In the genomic region with DNA sequence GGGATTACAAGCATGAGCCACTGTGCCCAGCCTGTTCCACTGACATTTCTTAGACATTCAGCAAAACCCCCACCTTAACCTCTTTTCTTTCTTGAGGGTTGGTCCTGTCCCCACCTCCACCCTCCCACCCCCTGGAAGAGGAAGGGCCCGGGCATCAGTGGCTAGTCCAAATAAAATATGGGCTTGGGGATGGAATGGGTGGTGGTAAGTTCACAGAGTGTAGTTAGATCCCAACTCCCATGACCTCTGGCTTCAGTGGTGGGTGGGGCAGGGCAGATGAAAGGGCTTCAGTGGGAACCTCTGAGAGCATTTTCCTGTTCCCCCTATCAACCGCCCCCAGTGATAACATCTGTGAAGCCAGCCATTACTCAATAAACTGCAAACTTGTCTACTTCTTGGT, we compare ENCODE assay signal across 8 cellular contexts. TPM values are rescaled to one million over a fixed set of nuclear protein-coding genes. Genes with fewer than 3 reads are reported as not detected.
DNase-seq lines count a peak whose midpoint lies in the region; ATAC-seq and TF ChIP-seq lines count a peak whose summit lies in the region.
"Had no signal": no experiment of that assay in that cellular context is flagged by ENCODE, and none has a peak within 500 bp of the region (broad histone marks: within the 10 kb centered on the region; RNA-seq: fewer than 3 reads in every experiment).

No MANE protein-coding gene starts in this region.

- no peak overlapping the region for H3K4me3 ChIP-seq in BLaER1
- H3K4me3 ChIP-seq in CD8-positive, alpha-beta memory T cell (ENCODE audit: low read length), result no peak overlapping the region
- H3K4me3 ChIP-seq: Peyer's patch had no signal

- peak overlapping the region in 1 of 7 donors; percentile 17 for H3K4me3 Mint-ChIP-seq in CD8-positive, alpha-beta memory T cell
- H3K4me3 Mint-ChIP-seq in central memory CD8-positive, alpha-beta T cell, result no peak overlapping the region
- no peak overlapping the region for H3K4me3 Mint-ChIP-seq in osteocyte (ENCODE audit: unreplicated experiment)

- peak overlapping the region in 6 of 8 donors; percentile 12 to 87 (median 64) for H3K27ac Mint-ChIP-seq in CD8-positive, alpha-beta memory T cell
- peak overlapping the region; percentile 41 for H3K27ac Mint-ChIP-seq in central memory CD8-positive, alpha-beta T cell (ENCODE audit: low read depth)
- H3K27ac Mint-ChIP-seq in osteocyte (ENCODE audit: unreplicated experiment), result peak overlapping the region; percentile 78

- peak overlapping the region; percentile 93; the same call in 1 of the 2 replicates for H3K4me2 ChIP-seq in BLaER1

- peaks cover 33% of the 10 kb centered on the region for H3K4me1 ChIP-seq in BLaER1
- peaks cover 17% of the 10 kb centered on the region for H3K4me1 ChIP-seq in CD8-positive, alpha-beta memory T cell (ENCODE audit: insufficient read depth, low read length)

- no peaks in the 10 kb centered on the region for H4K20me1 ChIP-seq in BLaER1

- H3K36me3 ChIP-seq in BLaER1, result peaks cover 44% of the 10 kb centered on the region
- peaks cover 17% of the 10 kb centered on the region for H3K36me3 ChIP-seq in CD8-positive, alpha-beta memory T cell (ENCODE audit: insufficient read depth, low read length)

- TF ChIP-seq CTCF in osteocyte (IDR thresholded peaks at IDR 0.05), result no peak

- no peak overlapping the region for H3K27ac ChIP-seq in BLaER1
- H3K27ac ChIP-seq in CD8-positive, alpha-beta memory T cell (ENCODE audit: low read depth, low read length), result no peak overlapping the region

- peaks cover 20 to 27% (median 21%) of the 10 kb centered on the region in 3 donors for H3K4me1 Mint-ChIP-seq in CD8-positive, alpha-beta memory T cell
- peaks cover 23% of the 10 kb centered on the region for H3K4me1 Mint-ChIP-seq in central memory CD8-positive, alpha-beta T cell
- H3K4me1 Mint-ChIP-seq in osteocyte (ENCODE audit: unreplicated experiment), result peaks cover 29% of the 10 kb centered on the region

- peaks cover 0 to 2% of the 10 kb centered on the region in 2 donors for H3K27me3 Mint-ChIP-seq in CD8-positive, alpha-beta memory T cell
- H3K27me3 Mint-ChIP-seq in central memory CD8-positive, alpha-beta T cell, result peaks cover under 1% of the 10 kb centered on the region
- H3K27me3 Mint-ChIP-seq in osteocyte (ENCODE audit: unreplicated experiment), result no peaks in the 10 kb centered on the region

- no peak for DNase-seq in CD8-positive, alpha-beta memory T cell
- DNase-seq in central memory CD8-positive, alpha-beta T cell (ENCODE audit: low spot score in 2 of 2), result no peak
- no peak for DNase-seq in osteocyte (ENCODE audit: extremely low spot score, unreplicated experiment)
- no peak for DNase-seq in NCI-H2171 treated with DMSO at 0.1 percent for 48 hours (lab: John Stamatoyannopoulos, UW)
- DNase-seq in stimulated activated CD4-positive, alpha-beta T cell treated with anti-CD3 and anti-CD28 coated beads, Interleukin-4, amount 100 ng/mL, for 24 hours, result no peak

- H3K27me3 ChIP-seq in BLaER1, result peaks cover 6% of the 10 kb centered on the region; the same call in 1 of the 2 replicates
- H3K27me3 ChIP-seq in CD8-positive, alpha-beta memory T cell (ENCODE audit: insufficient read depth, low read length, poor library complexity, severe bottlenecking), result no peaks in the 10 kb centered on the region
- H3K27me3 ChIP-seq: Peyer's patch had no signal

- no peak overlapping the region for H3K9ac ChIP-seq in BLaER1

- H3K9me3 ChIP-seq in BLaER1, result no peaks in the 10 kb centered on the region
- no peaks in the 10 kb centered on the region for H3K9me3 ChIP-seq in CD8-positive, alpha-beta memory T cell (ENCODE audit: low read length)
- H3K9me3 ChIP-seq: Peyer's patch had no signal

- H3K36me3 Mint-ChIP-seq in CD8-positive, alpha-beta memory T cell, result peaks cover 0 to 44% (median 9%) of the 10 kb centered on the region in 3 donors
- H3K36me3 Mint-ChIP-seq in central memory CD8-positive, alpha-beta T cell (ENCODE audit: insufficient read depth), result peaks cover 13% of the 10 kb centered on the region
- H3K36me3 Mint-ChIP-seq in osteocyte (ENCODE audit: unreplicated experiment), result peaks cover 21% of the 10 kb centered on the region

- no peak for ATAC-seq in central memory CD8-positive, alpha-beta T cell (replicated peaks; ENCODE audit: extremely low read depth, poor library complexity, severe bottlenecking)
- no peak for ATAC-seq in GM21619 (IDR thresholded peaks at IDR 0.05; ENCODE audit: unreplicated experiment)

- CTCF ChIA-PET in CD8-positive, alpha-beta memory T cell (lab: Charles Lee), result interaction anchor here (1.7 to 11.3 kb wide), 6 partner anchors 10 to 101 kb away, joined by 6 to 258 read pairs (median 32); partner anchors contain the start of genes KAZALD1, PDZD7 and SFXN3

- no peaks in the 10 kb centered on the region for H3K9me3 Mint-ChIP-seq in CD8-positive, alpha-beta memory T cell
- H3K9me3 Mint-ChIP-seq in central memory CD8-positive, alpha-beta T cell, result no peaks in the 10 kb centered on the region
- H3K9me3 Mint-ChIP-seq in osteocyte (ENCODE audit: unreplicated experiment), result no peaks in the 10 kb centered on the region

- POLR2A ChIA-PET in CD8-positive, alpha-beta memory T cell (lab: Charles Lee), result interaction anchor here (1.0 kb wide), 3 partner anchors 9 to 19 kb away, joined by 3 to 4 read pairs (median 4); partner anchors contain the start of genes PDZD7 and SFXN3

RNA-seq across cellular contexts. Expression of gene SFXN3, which starts 9.8 kb away (rescaled TPM):
- 10 to 100 TPM; 25.2 to 26.5 TPM for total RNA-seq in CD8-positive, alpha-beta memory T cell
- 17.6 TPM for polyA plus RNA-seq in CD8-positive, alpha-beta memory T cell
- 78.3 and 81.0 TPM in 2 replicates for total RNA-seq in osteocyte

RNA-seq across cellular contexts. Expression of gene PDZD7, which starts 9.9 kb away (rescaled TPM):
- under 1 TPM; 0.31 to 0.33 TPM for total RNA-seq in CD8-positive, alpha-beta memory T cell
- polyA plus RNA-seq in CD8-positive, alpha-beta memory T cell, result 0.23 TPM
- 1.9 and 2.1 TPM in 2 replicates for total RNA-seq in osteocyte

RNA-seq across cellular contexts. Expression of gene KAZALD1, which starts 20.9 kb away (rescaled TPM):
- under 1 TPM; 0.18 to 0.20 TPM for total RNA-seq in CD8-positive, alpha-beta memory T cell
- not detected for polyA plus RNA-seq in CD8-positive, alpha-beta memory T cell
- 43.0 and 49.0 TPM in 2 replicates for total RNA-seq in osteocyte

RNA-seq across cellular contexts. Expression of gene LZTS2, which starts 41.2 kb away (rescaled TPM):
- total RNA-seq in CD8-positive, alpha-beta memory T cell, result 10 to 100 TPM; 10.9 to 11.5 TPM
- 19.7 TPM for polyA plus RNA-seq in CD8-positive, alpha-beta memory T cell
- total RNA-seq in osteocyte, result 69.9 and 72.1 TPM in 2 replicates

RNA-seq across cellular contexts. Expression of gene TWNK, which starts 53.5 kb away (rescaled TPM):
- total RNA-seq in CD8-positive, alpha-beta memory T cell, result 10 to 100 TPM; 40.6 to 44.3 TPM
- polyA plus RNA-seq in CD8-positive, alpha-beta memory T cell, result 8.2 TPM
- 7.1 and 7.7 TPM in 2 replicates for total RNA-seq in osteocyte

Comparison
In these comparisons a context has a peak if more than half of its experiments do, and no peak if none do; other contexts are left out.
1. RNA of gene KAZALD1, which starts 20.9 kb away (total RNA-seq): 43.0 to 49.0 TPM in osteocyte; 0.18 to 0.20 TPM in CD8-positive, alpha-beta memory T cell; every median in the first group is over 10 times any median in the second.
2. Peak in every context shown above with its lines, with median percentiles within 50 percentile points of each other: H3K27ac Mint-ChIP-seq.